ENCODE assay signal across 3 cellular contexts in genomic region chr20:18266282-18266681, GRCh38.
TF ChIP-seq lines count a peak whose summit lies in the region.

No MANE protein-coding gene starts in this region.

TF ChIP-seq in HepG2, 621 proteins besides CTCF, POLR2A, EP300 and RAD21:
- peak; percentile 93 to 96 for TF ChIP-seq MAFK (conservative IDR thresholded peaks at IDR 0.05 in 1 of 2, IDR thresholded peaks at IDR 0.05 in 1 of 2; ENCODE audit: low read length in 2 of 2)
- TF ChIP-seq LRRFIP1 (CRISPR knock-in tag; conservative IDR thresholded peaks at IDR 0.05): no peak
- peak; percentile 91 for TF ChIP-seq MAFF (IDR thresholded peaks at IDR 0.05; ENCODE audit: low read depth, low read length)
- no peak for TF ChIP-seq ZNF772 (CRISPR knock-in tag; IDR thresholded peaks at IDR 0.05)
- no peak for TF ChIP-seq CBX2 (IDR thresholded peaks at IDR 0.05; ENCODE audit: low read depth, low read length)
- no peak for TF ChIP-seq CBX2 (CRISPR knock-in tag; IDR thresholded peaks at IDR 0.05; ENCODE audit: low read depth)
- TF ChIP-seq ZBTB46 (CRISPR knock-in tag; IDR thresholded peaks at IDR 0.05; ENCODE audit: borderline replicate concordance): no peak
- no peak for TF ChIP-seq ZNF543 (CRISPR knock-in tag; IDR thresholded peaks at IDR 0.05)
- no peak for TF ChIP-seq ZNF768 (CRISPR knock-in tag; IDR thresholded peaks at IDR 0.05)
- no peak for TF ChIP-seq ATM (IDR thresholded peaks at IDR 0.05; ENCODE audit: borderline replicate concordance)

TF ChIP-seq in Ishikawa, 13 proteins besides CTCF, POLR2A, EP300 and RAD21:
- peak; percentile 81 for TF ChIP-seq USF1 (IDR thresholded peaks at IDR 0.05)
- no peak for TF ChIP-seq EGR1 (IDR thresholded peaks at IDR 0.05)

TF ChIP-seq in K562, 482 proteins besides CTCF, POLR2A, EP300 and RAD21:
- TF ChIP-seq MAFF (IDR thresholded peaks at IDR 0.05; ENCODE audit: low read length): peak; percentile 50
- TF ChIP-seq FIP1L1 (IDR thresholded peaks at IDR 0.05; ENCODE audit: low read depth, low read length, poor library complexity, severe bottlenecking): no peak
- TF ChIP-seq ZNF316 (IDR thresholded peaks at IDR 0.05): peak; percentile 76
- peak; percentile 73 for TF ChIP-seq MAFG (tag; conservative IDR thresholded peaks at IDR 0.05)
- peak; percentile 52; the same call in 1 of the 2 replicates for TF ChIP-seq MAFK (IDR thresholded peaks at IDR 0.05; ENCODE audit: low read length)
- peak; percentile 73 for TF ChIP-seq C11orf30 (IDR thresholded peaks at IDR 0.05; ENCODE audit: low read depth)
- TF ChIP-seq RNF219 (CRISPR knock-in tag; IDR thresholded peaks at IDR 0.05): no peak
